16 cellular contexts compared by ENCODE assay signal in genomic region chr3:156456771-156457224, GRCh38.
DNase-seq lines count a peak whose midpoint lies in the region; ATAC-seq and TF ChIP-seq lines count a peak whose summit lies in the region.
"Had no signal": no experiment of that assay in that cellular context is flagged by ENCODE, and none has a peak within 500 bp of the region (broad histone marks: within the 10 kb centered on the region; RNA-seq: fewer than 3 reads in every experiment).

No MANE protein-coding gene starts in this region.

- POLR2A ChIA-PET in WTC11 (lab: Charles Lee), result interaction anchor here (1.2 kb wide), 1 partner anchor 53 kb away, joined by 3 read pairs; no protein-coding TSS in a partner anchor

- CTCF ChIA-PET in WTC11 (lab: Charles Lee), result interaction anchor here (0.6 to 5.3 kb wide), 9 partner anchors 17 to 681 kb away, joined by 3 to 57 read pairs (median 4); no protein-coding TSS in a partner anchor

- H3K4me1 ChIP-seq in foreskin keratinocyte, result peaks cover 7% of the 10 kb centered on the region
- no peaks in the 10 kb centered on the region for H3K4me1 ChIP-seq in osteoblast (ENCODE audit: insufficient read depth, low read length)

- H3K4me2 ChIP-seq in osteoblast (ENCODE audit: insufficient read depth, low read length), result peak overlapping the region; percentile 49

- H3K36me3 ChIP-seq in osteoblast (ENCODE audit: insufficient read depth, low read length), result no peaks in the 10 kb centered on the region
- H3K36me3 ChIP-seq: neutrophil had no signal

- H3K9me3 Mint-ChIP-seq in WTC11 (no peaks in the 10 kb centered on the region; the same call in 1 of the 2 replicates), endothelial cell (ENCODE audit: unreplicated experiment) (no peaks in the 10 kb centered on the region)
- H3K9me3 Mint-ChIP-seq: activated CD4-positive, alpha-beta T cell treated with anti-CD3 and anti-CD28 coated beads, Interleukin-2, amount 10 ng/mL, durations not matched to agents 7 days and 5 days; central memory CD8-positive, alpha-beta T cell; stimulated activated memory B cell treated with anti-CD40 and anti-IgM and Interleukin-4, amounts not matched to agents 10 μg/mL and 1 μg/mL and 100 μg/mL, for 72 hours had no signal

- peak overlapping the region; percentile 98 for H3K27ac Mint-ChIP-seq in WTC11
- H3K27ac Mint-ChIP-seq in endothelial cell (ENCODE audit: unreplicated experiment), result no peak overlapping the region
- H3K27ac Mint-ChIP-seq: activated CD4-positive, alpha-beta T cell treated with anti-CD3 and anti-CD28 coated beads, Interleukin-2, amount 10 ng/mL, durations not matched to agents 7 days and 5 days; B cell; stimulated activated memory B cell treated with anti-CD40 and anti-IgM and Interleukin-4, amounts not matched to agents 10 μg/mL and 1 μg/mL and 100 μg/mL, for 72 hours; T-helper 17 cell had no signal

- no peaks in the 10 kb centered on the region for H4K20me1 ChIP-seq in osteoblast (ENCODE audit: insufficient read depth, low read length)

- peaks cover 2% of the 10 kb centered on the region for H3K27me3 ChIP-seq in foreskin keratinocyte
- peaks cover 2% of the 10 kb centered on the region for H3K27me3 ChIP-seq in osteoblast (ENCODE audit: insufficient read depth, low read length)
- H3K27me3 ChIP-seq: neutrophil had no signal

- H3K27ac ChIP-seq in foreskin keratinocyte, result no peak overlapping the region
- no peak overlapping the region for H3K27ac ChIP-seq in osteoblast (ENCODE audit: low read depth, low read length)
- H3K27ac ChIP-seq: neutrophil had no signal

- ATAC-seq in WTC11 (peak; percentile 80), foreskin keratinocyte (peak; percentile 86), GM21526 (IDR thresholded peaks at IDR 0.05; ENCODE audit: low FRiP score, unreplicated experiment) (no peak)
- ATAC-seq: stimulated activated memory B cell treated with anti-CD40 and anti-IgM and Interleukin-4, amounts not matched to agents 10 μg/mL and 1 μg/mL and 100 μg/mL, for 72 hours; T-helper 17 cell had no signal

- H3K4me3 Mint-ChIP-seq in WTC11 (peak overlapping the region; percentile 20; the same call in 1 of the 2 replicates), endothelial cell (ENCODE audit: unreplicated experiment) (no peak overlapping the region)
- H3K4me3 Mint-ChIP-seq: activated CD4-positive, alpha-beta T cell treated with anti-CD3 and anti-CD28 coated beads, Interleukin-2, amount 10 ng/mL, durations not matched to agents 7 days and 5 days; B cell; central memory CD8-positive, alpha-beta T cell; stimulated activated memory B cell treated with anti-CD40 and anti-IgM and Interleukin-4, amounts not matched to agents 10 μg/mL and 1 μg/mL and 100 μg/mL, for 72 hours; T-helper 17 cell had no signal

- peak overlapping the region; percentile 71 for H2AFZ ChIP-seq in osteoblast (ENCODE audit: low read length)

- DNase-seq in ELF-1 (ENCODE audit: low read depth, low spot score) (peak; percentile 87), WTC11 (ENCODE audit: low spot score) (peak; percentile 27), foreskin keratinocyte (peak in 1 of 2 donors; percentile 57), osteoblast (ENCODE audit: insufficient read length, low spot score, missing footprints) (no peak), endothelial cell (ENCODE audit: low spot score) (no peak), occipital lobe (lab: John Stamatoyannopoulos, UW) (no peak)
- no peak for DNase-seq in stimulated activated CD4-positive, alpha-beta T cell treated with anti-CD3 and anti-CD28 coated beads, Interleukin-12 subunit alpha, Interleukin-12 subunit beta, amount 100 ng/mL, for 4 hours
- DNase-seq: activated CD4-positive, alpha-beta T cell treated with anti-CD3 and anti-CD28 coated beads, Interleukin-2, amount 10 ng/mL, durations not matched to agents 7 days and 5 days; activated effector memory CD4-positive, alpha-beta T cell treated with Interleukin-2 at 50 U/mL for 16 hours; NCI-H2171; T-helper 17 cell had no signal

- H3K36me3 Mint-ChIP-seq in WTC11, result no peaks in the 10 kb centered on the region
- H3K36me3 Mint-ChIP-seq in endothelial cell (ENCODE audit: low read depth, unreplicated experiment), result no peaks in the 10 kb centered on the region
- H3K36me3 Mint-ChIP-seq: stimulated activated memory B cell treated with anti-CD40 and anti-IgM and Interleukin-4, amounts not matched to agents 10 μg/mL and 1 μg/mL and 100 μg/mL, for 72 hours had no signal

- H3K27me3 Mint-ChIP-seq in WTC11 (ENCODE audit: low read depth) (no peaks in the 10 kb centered on the region), endothelial cell (ENCODE audit: unreplicated experiment) (no peaks in the 10 kb centered on the region)

- H3K4me1 Mint-ChIP-seq in WTC11 (peaks cover 38% of the 10 kb centered on the region), endothelial cell (ENCODE audit: unreplicated experiment) (peaks cover 3% of the 10 kb centered on the region)
- H3K4me1 Mint-ChIP-seq: activated CD4-positive, alpha-beta T cell treated with anti-CD3 and anti-CD28 coated beads, Interleukin-2, amount 10 ng/mL, durations not matched to agents 7 days and 5 days; central memory CD8-positive, alpha-beta T cell; T-helper 17 cell had no signal

- no peak overlapping the region for H3K4me3 ChIP-seq in osteoblast (ENCODE audit: insufficient read depth, low read length)

- H3K9me3 ChIP-seq in osteoblast (ENCODE audit: low read depth, low read length), result no peaks in the 10 kb centered on the region
- H3K9me3 ChIP-seq: neutrophil had no signal

- no peak for TF ChIP-seq CTCF in WTC11 (IDR thresholded peaks at IDR 0.05)
- TF ChIP-seq CTCF in foreskin keratinocyte (conservative IDR thresholded peaks at IDR 0.05), result no peak
- no peak for TF ChIP-seq CTCF in osteoblast (IDR thresholded peaks at IDR 0.05; ENCODE audit: extremely low read depth, low read depth, low read length)
- TF ChIP-seq CTCF in endothelial cell (IDR thresholded peaks at IDR 0.05; ENCODE audit: unreplicated experiment), result no peak

- no peaks in the 10 kb centered on the region for H3K79me2 ChIP-seq in osteoblast (ENCODE audit: insufficient read depth, low read length)

TF ChIP-seq in WTC11, 78 proteins besides CTCF, POLR2A, EP300 and RAD21:
- TF ChIP-seq ZMAT4 (CRISPR knock-in tag; IDR thresholded peaks at IDR 0.05) (no peak), TEAD1 (CRISPR knock-in tag; IDR thresholded peaks at IDR 0.05) (peak; percentile 86; the same call in 1 of the 2 replicates)

Comparison
In these comparisons a context has a peak if more than half of its experiments do, and no peak if none do; other contexts are left out.
1. DNase-seq: peak in ELF-1 (single experiment) and WTC11 (single experiment); none in osteoblast (single experiment), endothelial cell (single experiment), occipital lobe (single experiment) and stimulated activated CD4-positive, alpha-beta T cell treated with anti-CD3 and anti-CD28 coated beads, Interleukin-12 subunit alpha, Interleukin-12 subunit beta, amount 100 ng/mL, for 4 hours (single experiment).